Comparison of ENCODE assay signal across 8 cellular contexts in the genomic region with DNA sequence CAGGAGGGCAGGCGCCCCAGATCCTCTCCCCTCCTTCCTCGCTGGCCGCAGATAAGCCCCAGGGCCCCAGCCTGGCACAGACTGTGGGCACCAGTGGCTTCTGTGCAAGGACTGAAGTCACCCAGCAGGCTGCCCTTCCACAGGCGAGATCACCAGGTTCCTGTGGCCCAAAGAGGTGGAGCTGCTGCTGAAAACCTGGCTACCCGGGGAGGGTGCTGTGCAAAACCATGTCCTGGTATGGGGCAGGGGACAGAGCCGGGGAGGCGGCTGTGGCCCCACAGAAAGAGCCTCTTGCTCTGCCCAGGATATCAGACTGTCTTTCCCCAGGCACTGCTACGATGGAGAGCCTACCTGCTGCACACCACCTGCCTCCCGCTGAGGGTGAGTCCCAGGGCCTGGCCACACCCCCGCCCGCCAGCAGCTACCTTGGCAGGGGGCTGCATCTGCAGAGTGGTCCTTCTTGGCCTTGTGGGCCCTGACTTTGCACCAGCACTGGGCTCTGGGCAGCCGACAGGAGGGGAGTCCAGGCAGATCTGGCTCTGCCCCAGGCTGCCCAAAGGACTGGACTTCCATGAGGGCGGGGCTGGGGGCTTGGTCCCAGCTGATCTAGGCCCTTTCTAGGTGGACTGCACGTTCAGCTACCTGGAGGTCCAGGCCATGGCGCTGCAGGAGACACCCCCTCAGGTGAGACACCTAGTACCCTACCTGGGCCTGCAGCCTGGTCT. TPM values are rescaled to one million over a fixed set of nuclear protein-coding genes. Genes with fewer than 3 reads are reported as not detected.
A peak's percentile ranks its signal among the peaks of the same experiment; 100 is the strongest.
DNase-seq lines count a peak whose midpoint lies in the region; ATAC-seq and TF ChIP-seq lines count a peak whose summit lies in the region.

No MANE protein-coding gene starts in this region.

- no peak for ATAC-seq in GM23338
- no peak for ATAC-seq in WTC11
- ATAC-seq in GM21423 (IDR thresholded peaks at IDR 0.05; ENCODE audit: unreplicated experiment), result no peak
- no peak for ATAC-seq in left lobe of liver

- intact Hi-C loops in Caco-2 (cut with micrococcal nuclease; ENCODE audit: unreplicated experiment), result loop anchor here (2.0 kb wide), 2 partner anchors 83 to 125 kb away; partner anchors contain the start of gene CTCF

- no peaks in the 10 kb centered on the region; the same call in 1 of the 2 replicates for H4K20me1 ChIP-seq in GM23338 (replicated peaks; ENCODE audit: insufficient read depth)

- H3K36me3 Mint-ChIP-seq in Caco-2 (ENCODE audit: insufficient read depth, unreplicated experiment) (peaks cover 14% of the 10 kb centered on the region), GM23338 (ENCODE audit: low read depth) (no peaks in the 10 kb centered on the region; the same call in 2 of the 3 replicates), WTC11 (no peaks in the 10 kb centered on the region; the same call in 1 of the 2 replicates)

- H2BK5ac ChIP-seq in mesenchymal stem cell (ENCODE audit: low read depth, low read length, poor library complexity, severe bottlenecking), result no peak overlapping the region

- no peak overlapping the region for H2AK5ac ChIP-seq in mesenchymal stem cell (ENCODE audit: low read length, severe bottlenecking)

- CTCF ChIA-PET in Caco-2 (lab: Charles Lee) (interaction anchor here (0.6 to 5.8 kb wide), 9 partner anchors 15 to 254 kb away, joined by 3 to 46 read pairs (median 5); partner anchors contain the start of genes ACD, ATP6V0D1, CTCF and PARD6A), WTC11 (lab: Charles Lee) (interaction anchor here (0.6 to 9.6 kb wide), 27 partner anchors 12 to 165 kb away, joined by 3 to 197 read pairs (median 5); partner anchors contain the start of genes ACD, ATP6V0D1, C16orf86 and CTCF)

- H3K9me2 ChIP-seq in GM23338 (ENCODE audit: insufficient read depth), result no peaks in the 10 kb centered on the region

- WGBS in mesenchymal stem cell, result 78% methylated on average over 15 of the region's 15 CpGs

- H2AFZ ChIP-seq in GM23338 (peak overlapping the region; percentile 90), mesenchymal stem cell (ENCODE audit: low read depth, low read length) (no peak overlapping the region)

- H2BK12ac ChIP-seq in mesenchymal stem cell (ENCODE audit: low read length in 2 of 2), result no peak overlapping the region

- H3K4me1 Mint-ChIP-seq in Caco-2 (ENCODE audit: low read depth, unreplicated experiment), result no peaks in the 10 kb centered on the region
- H3K4me1 Mint-ChIP-seq in GM23338, result peaks cover 11% of the 10 kb centered on the region
- H3K4me1 Mint-ChIP-seq in WTC11, result peaks cover 10% of the 10 kb centered on the region

- peak overlapping the region; percentile 41 to 49 for H3K9ac ChIP-seq in mucosa of rectum (ENCODE audit: low read depth in 1 of 2, low read length in 2 of 2)
- H3K9ac ChIP-seq in mesenchymal stem cell (ENCODE audit: low read length), result no peak overlapping the region

- H3K9me3 Mint-ChIP-seq in Caco-2 (ENCODE audit: unreplicated experiment) (no peaks in the 10 kb centered on the region), GM23338 (no peaks in the 10 kb centered on the region), WTC11 (no peaks in the 10 kb centered on the region)

- TF ChIP-seq CTCF in Caco-2 (IDR thresholded peaks at IDR 0.05; ENCODE audit: insufficient read depth in 1 of 2, low read depth in 1 of 2, low read length in 1 of 2, severe bottlenecking in 1 of 2, unreplicated experiment in 1 of 2) (no peak), GM23338 (conservative IDR thresholded peaks at IDR 0.05; ENCODE audit: low read depth in 2 of 2) (no peak), WTC11 (IDR thresholded peaks at IDR 0.05) (no peak)

- peak overlapping the region; percentile 86 for H3K4me2 ChIP-seq in GM23338
- no peak overlapping the region for H3K4me2 ChIP-seq in mesenchymal stem cell (ENCODE audit: low read length, poor library complexity, severe bottlenecking)

- H3F3A ChIP-seq in GM23338 (replicated peaks; ENCODE audit: low read depth), result peaks cover 7% of the 10 kb centered on the region; the same call in 1 of the 2 replicates

- H3K4me3 ChIP-seq in Caco-2 (ENCODE audit: low read depth, low read length) (peak overlapping the region; percentile 53), GM23338 (peak overlapping the region; percentile 58), mucosa of rectum (ENCODE audit: low read length in 2 of 2) (peak overlapping the region; percentile 31 to 52), mesenchymal stem cell (ENCODE audit: insufficient read depth in 1 of 2, low read depth in 1 of 2, low read length in 2 of 2) (no peak overlapping the region)

- DNase-seq in Caco-2 (no peak), GM23338 (ENCODE audit: low spot score) (no peak), WTC11 (ENCODE audit: low spot score) (peak; percentile 18), mesenchymal stem cell (no peak), NCI-H1105 (lab: John Stamatoyannopoulos, UW) (no peak), left lobe of liver (ENCODE audit: low spot score) (no peak)

- H3K9me3 ChIP-seq in Caco-2 (no peaks in the 10 kb centered on the region), mucosa of rectum (ENCODE audit: control insufficient read depth in 2 of 2, low read length in 2 of 2) (no peaks in the 10 kb centered on the region), mesenchymal stem cell (ENCODE audit: control insufficient read depth, low read length) (no peaks in the 10 kb centered on the region)

- no peak overlapping the region for H3K23ac ChIP-seq in mesenchymal stem cell (ENCODE audit: low read length in 2 of 2)

- H4K8ac ChIP-seq in mesenchymal stem cell (ENCODE audit: low read length), result no peak overlapping the region

- H3K79me2 ChIP-seq in GM23338 (replicated peaks; ENCODE audit: insufficient read depth), result no peaks in the 10 kb centered on the region

- H3K18ac ChIP-seq in mesenchymal stem cell (ENCODE audit: low read depth in 1 of 2, low read length in 2 of 2), result no peak overlapping the region

- H2BK15ac ChIP-seq in mesenchymal stem cell (ENCODE audit: low read depth, poor library complexity, severe bottlenecking), result no peak overlapping the region

- no peak overlapping the region for H3K14ac ChIP-seq in mesenchymal stem cell (ENCODE audit: low read length in 2 of 2)

- H3K79me1 ChIP-seq in mesenchymal stem cell (replicated peaks; ENCODE audit: low read length, poor library complexity, severe bottlenecking), result no peaks in the 10 kb centered on the region

- H3K36me3 ChIP-seq in Caco-2 (ENCODE audit: control insufficient read depth, insufficient read depth, low read length) (no peaks in the 10 kb centered on the region), GM23338 (ENCODE audit: insufficient read depth) (no peaks in the 10 kb centered on the region), mucosa of rectum (ENCODE audit: control insufficient read depth in 2 of 2, insufficient read depth in 2 of 2, low read length in 2 of 2) (no peaks in the 10 kb centered on the region), mesenchymal stem cell (ENCODE audit: control insufficient read depth in 1 of 2, insufficient read depth in 2 of 2, low read depth in 1 of 2, low read length in 2 of 2) (peaks cover 0 to 3% of the 10 kb centered on the region in 2 experiments)

- H3K4me1 ChIP-seq in Caco-2 (peaks cover 4% of the 10 kb centered on the region; the same call in 1 of the 2 replicates), GM23338 (ENCODE audit: insufficient read depth) (no peaks in the 10 kb centered on the region; the same call in 1 of the 2 replicates), mucosa of rectum (ENCODE audit: control insufficient read depth in 2 of 2, insufficient read depth in 2 of 2, low read length in 2 of 2) (no peaks in the 10 kb centered on the region), mesenchymal stem cell (ENCODE audit: control insufficient read depth, insufficient read depth, low read depth, low read length) (peaks cover 8% of the 10 kb centered on the region)

- H3K4me3 Mint-ChIP-seq in Caco-2 (ENCODE audit: unreplicated experiment) (peak overlapping the region; percentile 60), GM23338 (peak overlapping the region; percentile 63), WTC11 (peak overlapping the region; percentile 65)

- H3K27ac ChIP-seq in GM23338 (ENCODE audit: low read depth) (no peak overlapping the region), mucosa of rectum (ENCODE audit: low read depth in 2 of 2, low read length in 2 of 2) (no peak overlapping the region), mesenchymal stem cell (ENCODE audit: low read length, poor library complexity, severe bottlenecking) (no peak overlapping the region)

- no peak overlapping the region for H4K91ac ChIP-seq in mesenchymal stem cell (ENCODE audit: low read length)

- no peak overlapping the region for H3K4ac ChIP-seq in mesenchymal stem cell (ENCODE audit: low read depth in 1 of 2, low read length in 2 of 2)

- POLR2A ChIA-PET in Caco-2 (lab: Charles Lee), result no interaction called here
- POLR2A ChIA-PET in WTC11 (lab: Charles Lee), result interaction anchor here (0.9 to 1.8 kb wide), 3 partner anchors 83 to 99 kb away, joined by 4 to 6 read pairs (median 4); partner anchors contain the start of gene CTCF

- TSS peak; percentile 19 for BruUV-seq in Caco-2 (replicated peaks; lab: Mats Ljungman, UMichigan)

- H3K27me3 ChIP-seq in Caco-2 (replicated peaks; ENCODE audit: control insufficient read depth, insufficient read depth, low read length), result no peaks in the 10 kb centered on the region
- peaks cover 58% of the 10 kb centered on the region for H3K27me3 ChIP-seq in GM23338 (ENCODE audit: insufficient read depth)
- peaks cover 12 to 27% of the 10 kb centered on the region in 2 donors for H3K27me3 ChIP-seq in mucosa of rectum (ENCODE audit: control insufficient read depth in 2 of 2, insufficient read depth in 2 of 2, low read length in 2 of 2)
- peaks cover 25 to 63% of the 10 kb centered on the region in 2 experiments for H3K27me3 ChIP-seq in mesenchymal stem cell (ENCODE audit: control insufficient read depth in 1 of 2, insufficient read depth in 1 of 2, low read length in 2 of 2)

- H2BK120ac ChIP-seq in mesenchymal stem cell (ENCODE audit: low read depth, low read length), result no peak overlapping the region

- H3K27ac Mint-ChIP-seq in Caco-2 (ENCODE audit: unreplicated experiment) (no peak overlapping the region), GM23338 (no peak overlapping the region), WTC11 (no peak overlapping the region)

- no peaks in the 10 kb centered on the region for H3K27me3 Mint-ChIP-seq in Caco-2 (ENCODE audit: insufficient read depth, unreplicated experiment)
- peaks cover 61% of the 10 kb centered on the region for H3K27me3 Mint-ChIP-seq in GM23338 (ENCODE audit: insufficient read depth, low read depth, poor library complexity)
- peaks cover 60% of the 10 kb centered on the region for H3K27me3 Mint-ChIP-seq in WTC11 (ENCODE audit: low read depth)

RNA-seq across cellular contexts. Expression of gene CARMIL2, which starts 0.6 kb away (rescaled TPM):
- total RNA-seq in Caco-2 (2022) (27.3 and 36.3 TPM in 2 replicates), WTC11 (2021) (33.3 to 42.3 TPM (median 38.3 TPM) in 3 replicates), left lobe of liver (1.1 TPM)
- 14.0 and 17.4 TPM in 2 replicates for total RNA-seq in GM23338 (2014; rRNA removed; shearing (Covaris generic))
- 17.4 and 23.4 TPM in 2 replicates for polyA plus RNA-seq in GM23338 (2016; fragmentation: Nextera tagmentation; extraction: Ambion mirVana)
- 0.48 TPM for polyA plus RNA-seq in mesenchymal stem cell (2013, experiment 1 of 2)
- 0.48 TPM for polyA plus RNA-seq in mesenchymal stem cell (2013, experiment 2 of 2)

RNA-seq across cellular contexts. Expression of gene ACD, which starts 14.5 kb away (rescaled TPM):
- 38.6 and 46.1 TPM in 2 replicates for total RNA-seq in Caco-2 (2022)
- total RNA-seq in GM23338 (2014; rRNA removed; shearing (Covaris generic)), result 51.7 and 56.9 TPM in 2 replicates
- polyA plus RNA-seq in GM23338 (2016; fragmentation: Nextera tagmentation; extraction: Ambion mirVana), result 38.7 and 41.3 TPM in 2 replicates
- 38.1 to 41.3 TPM (median 40.7 TPM) in 3 replicates for total RNA-seq in WTC11 (2021)
- 13.6 TPM for polyA plus RNA-seq in mesenchymal stem cell (2013, experiment 1 of 2)
- polyA plus RNA-seq in mesenchymal stem cell (2013, experiment 2 of 2), result 13.9 TPM
- 5.0 TPM for total RNA-seq in left lobe of liver

RNA-seq across cellular contexts. Expression of gene PARD6A, which starts 15.2 kb away (rescaled TPM):
- 7.1 and 8.4 TPM in 2 replicates for total RNA-seq in Caco-2 (2022)
- total RNA-seq in GM23338 (2014; rRNA removed; shearing (Covaris generic)), result 15.1 and 15.7 TPM in 2 replicates
- 9.1 and 11.1 TPM in 2 replicates for polyA plus RNA-seq in GM23338 (2016; fragmentation: Nextera tagmentation; extraction: Ambion mirVana)
- 17.1 to 18.5 TPM (median 17.4 TPM) in 3 replicates for total RNA-seq in WTC11 (2021)
- polyA plus RNA-seq in mesenchymal stem cell (2013, experiment 1 of 2), result 0.28 TPM
- polyA plus RNA-seq in mesenchymal stem cell (2013, experiment 2 of 2), result 0.32 TPM
- total RNA-seq in left lobe of liver, result 3.4 TPM

RNA-seq across cellular contexts. Expression of gene ENKD1, which starts 21.0 kb away (rescaled TPM):
- 7.3 and 8.9 TPM in 2 replicates for total RNA-seq in Caco-2 (2022)
- total RNA-seq in GM23338 (2014; rRNA removed; shearing (Covaris generic)), result 10.2 and 11.6 TPM in 2 replicates
- 10.1 and 11.8 TPM in 2 replicates for polyA plus RNA-seq in GM23338 (2016; fragmentation: Nextera tagmentation; extraction: Ambion mirVana)
- total RNA-seq in WTC11 (2021), result 10.3 to 11.9 TPM (median 11.7 TPM) in 3 replicates
- polyA plus RNA-seq in mesenchymal stem cell (2013, experiment 1 of 2), result 7.9 TPM
- 9.0 TPM for polyA plus RNA-seq in mesenchymal stem cell (2013, experiment 2 of 2)
- total RNA-seq in left lobe of liver, result 10.6 TPM

RNA-seq across cellular contexts. Expression of gene C16orf86, which starts 21.1 kb away (rescaled TPM):
- total RNA-seq in Caco-2 (2022) (0.34 and 0.53 TPM in 2 replicates), WTC11 (2021) (4.1 to 5.4 TPM (median 4.9 TPM) in 3 replicates), left lobe of liver (5.5 TPM)
- 0.87 and 8.2 TPM in 2 replicates for total RNA-seq in GM23338 (2014; rRNA removed; shearing (Covaris generic))
- polyA plus RNA-seq in GM23338 (2016; fragmentation: Nextera tagmentation; extraction: Ambion mirVana), result 0.90 and 1.1 TPM in 2 replicates
- polyA plus RNA-seq in mesenchymal stem cell (2013, experiment 1 of 2), result 2.3 TPM
- polyA plus RNA-seq in mesenchymal stem cell (2013, experiment 2 of 2), result 1.8 TPM

Comparison
In these comparisons a context has a peak if more than half of its experiments do, and no peak if none do; other contexts are left out.
1. H3K4me3 ChIP-seq: peak in Caco-2 (single experiment), GM23338 (single experiment) and mucosa of rectum (2 of 2); none in mesenchymal stem cell (0 of 2).
2. Peak in every context shown above with its lines, with median percentiles within 50 percentile points of each other: H3K4me3 Mint-ChIP-seq.